Comparison of ENCODE assay signal across 10 cellular contexts in the genomic region with DNA sequence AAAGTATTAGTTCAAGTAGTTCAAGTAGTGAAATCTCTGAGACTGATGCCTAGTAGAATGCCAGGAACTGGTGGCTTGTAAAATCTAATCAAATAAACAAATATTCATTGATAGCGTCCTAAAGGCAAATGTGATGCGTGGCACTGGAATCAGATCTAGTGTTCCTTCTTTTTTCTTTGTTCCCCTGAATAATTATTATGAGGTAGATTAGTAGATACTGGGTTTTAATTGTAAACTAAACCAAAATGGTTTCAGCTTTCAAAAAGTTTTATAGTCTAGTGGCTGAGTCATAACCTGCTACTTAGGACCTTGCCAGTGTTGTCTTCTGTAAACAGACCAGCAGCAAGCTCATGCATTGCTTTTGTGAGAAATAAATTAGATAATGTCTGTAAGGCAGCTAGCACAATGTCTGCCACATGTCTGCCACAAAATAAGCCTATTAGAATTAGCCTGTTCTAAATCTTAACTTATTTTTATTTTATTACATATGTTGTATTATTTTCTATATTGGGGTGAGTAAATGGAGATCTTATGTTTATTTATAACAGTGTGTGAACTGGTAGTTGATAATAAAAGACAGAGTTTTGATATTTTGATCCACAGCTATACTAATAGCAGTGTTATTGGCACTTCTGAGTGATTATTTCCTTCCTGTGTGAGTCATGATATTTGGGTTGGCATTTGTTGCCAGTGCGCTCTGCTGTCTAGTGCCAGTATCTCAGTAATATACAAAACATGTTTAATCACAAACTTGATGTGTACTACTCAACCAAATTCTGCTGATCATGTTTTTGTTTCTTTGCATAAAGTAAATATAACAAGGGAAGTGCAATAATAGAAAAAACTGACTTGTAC.
DNase-seq lines count a peak whose midpoint lies in the region; ATAC-seq and TF ChIP-seq lines count a peak whose summit lies in the region.
"Had no signal": no experiment of that assay in that cellular context is flagged by ENCODE, and none has a peak within 500 bp of the region (broad histone marks: within the 10 kb centered on the region; RNA-seq: fewer than 3 reads in every experiment).

No MANE protein-coding gene starts in this region.

- H3K36me3 ChIP-seq in kidney epithelial cell (ENCODE audit: control insufficient read depth, insufficient read depth, low read length), result no peaks in the 10 kb centered on the region

- TF ChIP-seq CTCF in AG04450 (IDR thresholded peaks at IDR 0.05; ENCODE audit: low read depth, low read length), result no peak
- TF ChIP-seq CTCF in kidney epithelial cell (IDR thresholded peaks at IDR 0.05; ENCODE audit: insufficient read depth, low read length, poor library complexity, severe bottlenecking), result no peak

- POLR2A ChIA-PET in AG04450 (lab: Yijun Ruan, JAX), result no interaction called here

- H3K9me3 ChIP-seq in AG04450 (ENCODE audit: control insufficient read depth, insufficient read depth, low read length), result peaks cover 2% of the 10 kb centered on the region; the same call in 1 of the 2 replicates

- H3K4me3 ChIP-seq in AG04450 (ENCODE audit: low read depth, low read length), result no peak overlapping the region
- H3K4me3 ChIP-seq in kidney epithelial cell (ENCODE audit: low read depth, low read length), result no peak overlapping the region

- ATAC-seq in GM18519 (IDR thresholded peaks at IDR 0.05; ENCODE audit: low FRiP score, unreplicated experiment), result no peak

- H3K27me3 ChIP-seq in AG04450 (ENCODE audit: control insufficient read depth, insufficient read depth, low read length) (no peaks in the 10 kb centered on the region), kidney epithelial cell (ENCODE audit: control insufficient read depth, insufficient read depth, low read length) (no peaks in the 10 kb centered on the region)

- H3K27ac ChIP-seq in AG04450 (ENCODE audit: low read depth, low read length), result no peak overlapping the region

- peak; percentile 23 for DNase-seq in AG04450 (ENCODE audit: low read depth, low spot score)
- DNase-seq in HPDE6-E6E7 (ENCODE audit: extremely low spot score), result peak; percentile 6
- DNase-seq in SW480 (ENCODE audit: low spot score), result peak; percentile 83
- DNase-seq in kidney epithelial cell (ENCODE audit: low read depth), result peak; percentile 39
- no peak for DNase-seq in medulla oblongata (ENCODE audit: extremely low spot score)
- DNase-seq in NCI-H524 (lab: John Stamatoyannopoulos, UW), result no peak
- no peak for DNase-seq in 8988T
- DNase-seq: activated CD4-positive, alpha-beta T cell treated with anti-CD3 and anti-CD28 coated beads, Interleukin-2, amount 10 ng/mL, durations not matched to agents 24 days and 14 days; NCI-H187 treated with DMSO at 0.1 percent for 48 hours had no signal

- CTCF ChIA-PET in AG04450 (lab: Charles Lee), result no interaction called here

Comparison
In these comparisons a context has a peak if more than half of its experiments do, and no peak if none do; other contexts are left out.
1. DNase-seq: peak in AG04450 (single experiment), HPDE6-E6E7 (single experiment), SW480 (single experiment) and kidney epithelial cell (single experiment); none in medulla oblongata (single experiment), NCI-H524 (0 of 2) and 8988T (single experiment).